ENCODE assay signal across 1 cellular context in the genomic region with DNA sequence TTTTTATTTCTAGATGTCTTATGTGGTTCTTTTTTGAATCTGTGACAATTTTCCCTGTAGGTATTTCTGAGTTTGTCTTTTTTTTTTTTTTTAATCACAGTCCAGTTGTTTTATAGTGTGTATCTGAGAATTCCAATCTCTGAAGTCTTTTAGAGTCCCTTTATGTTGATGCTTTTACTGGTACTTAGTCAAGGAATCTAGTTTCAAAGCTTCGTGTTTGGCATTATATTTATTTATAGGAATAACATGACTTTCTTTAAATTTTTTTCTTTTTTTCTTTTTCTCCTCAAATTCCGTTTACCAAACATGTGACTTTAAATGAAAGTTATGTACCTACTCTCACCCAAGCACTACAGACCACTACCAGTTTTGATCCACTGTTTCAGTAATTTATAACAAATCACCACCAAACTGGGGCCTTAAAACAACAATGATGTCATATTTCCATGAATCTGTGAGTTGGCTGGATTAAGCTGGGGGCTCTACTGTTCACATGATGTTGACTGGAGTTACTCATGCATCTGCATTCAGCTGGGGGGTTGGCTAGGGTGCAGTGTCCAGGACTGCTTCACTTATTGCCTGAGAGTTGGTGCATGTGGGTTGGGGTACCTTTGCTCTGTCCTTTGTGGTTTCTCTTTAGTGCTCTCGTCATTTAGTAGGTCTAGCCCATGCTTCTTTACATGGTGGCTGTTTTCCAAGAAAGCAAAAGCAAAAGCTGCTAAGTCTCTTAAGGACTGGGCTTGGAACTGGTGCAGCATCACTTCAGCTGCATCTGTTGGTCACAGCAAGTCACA.
TF ChIP-seq lines count a peak whose summit lies in the region.

No MANE protein-coding gene starts in this region.

TF ChIP-seq in GM12878, 131 proteins besides CTCF, POLR2A, EP300 and RAD21 (continued from another document):
- TF ChIP-seq KDM1A (IDR thresholded peaks at IDR 0.05; ENCODE audit: borderline replicate concordance): no peak
- no peak for TF ChIP-seq MYC (IDR thresholded peaks at IDR 0.05; ENCODE audit: insufficient read depth, insufficient read length, insufficient replicate concordance, low read length, severe bottlenecking)
- TF ChIP-seq, protein P1, sequence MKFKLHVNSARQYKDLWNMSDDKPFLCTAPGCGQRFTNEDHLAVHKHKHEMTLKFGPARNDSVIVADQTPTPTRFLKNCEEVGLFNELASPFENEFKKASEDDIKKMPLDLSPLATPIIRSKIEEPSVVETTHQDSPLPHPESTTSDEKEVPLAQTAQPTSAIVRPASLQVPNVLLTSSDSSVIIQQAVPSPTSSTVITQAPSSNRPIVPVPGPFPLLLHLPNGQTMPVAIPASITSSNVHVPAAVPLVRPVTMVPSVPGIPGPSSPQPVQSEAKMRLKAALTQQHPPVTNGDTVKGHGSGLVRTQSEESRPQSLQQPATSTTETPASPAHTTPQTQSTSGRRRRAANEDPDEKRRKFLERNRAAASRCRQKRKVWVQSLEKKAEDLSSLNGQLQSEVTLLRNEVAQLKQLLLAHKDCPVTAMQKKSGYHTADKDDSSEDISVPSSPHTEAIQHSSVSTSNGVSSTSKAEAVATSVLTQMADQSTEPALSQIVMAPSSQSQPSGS (IDR thresholded peaks at IDR 0.05; ENCODE audit: low read length): no peak
- no peak for TF ChIP-seq LARP7 (IDR thresholded peaks at IDR 0.05)
- no peak for TF ChIP-seq CREM (IDR thresholded peaks at IDR 0.05; ENCODE audit: low read depth)
- no peak for TF ChIP-seq SREBF1 (IDR thresholded peaks at IDR 0.05; ENCODE audit: low read length)
- no peak for TF ChIP-seq ZNF24 (IDR thresholded peaks at IDR 0.05)
- TF ChIP-seq, protein P2, sequence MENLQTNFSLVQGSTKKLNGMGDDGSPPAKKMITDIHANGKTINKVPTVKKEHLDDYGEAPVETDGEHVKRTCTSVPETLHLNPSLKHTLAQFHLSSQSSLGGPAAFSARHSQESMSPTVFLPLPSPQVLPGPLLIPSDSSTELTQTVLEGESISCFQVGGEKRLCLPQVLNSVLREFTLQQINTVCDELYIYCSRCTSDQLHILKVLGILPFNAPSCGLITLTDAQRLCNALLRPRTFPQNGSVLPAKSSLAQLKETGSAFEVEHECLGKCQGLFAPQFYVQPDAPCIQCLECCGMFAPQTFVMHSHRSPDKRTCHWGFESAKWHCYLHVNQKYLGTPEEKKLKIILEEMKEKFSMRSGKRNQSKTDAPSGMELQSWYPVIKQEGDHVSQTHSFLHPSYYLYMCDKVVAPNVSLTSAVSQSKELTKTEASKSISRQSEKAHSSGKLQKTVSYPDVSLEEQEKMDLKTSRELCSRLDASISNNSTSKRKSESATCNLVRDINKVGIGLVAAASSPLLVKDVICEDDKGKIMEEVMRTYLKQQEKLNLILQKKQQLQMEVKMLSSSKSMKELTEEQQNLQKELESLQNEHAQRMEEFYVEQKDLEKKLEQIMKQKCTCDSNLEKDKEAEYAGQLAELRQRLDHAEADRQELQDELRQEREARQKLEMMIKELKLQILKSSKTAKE (IDR thresholded peaks at IDR 0.05; ENCODE audit: low read depth, poor library complexity, severe bottlenecking): no peak
- TF ChIP-seq, protein P3, sequence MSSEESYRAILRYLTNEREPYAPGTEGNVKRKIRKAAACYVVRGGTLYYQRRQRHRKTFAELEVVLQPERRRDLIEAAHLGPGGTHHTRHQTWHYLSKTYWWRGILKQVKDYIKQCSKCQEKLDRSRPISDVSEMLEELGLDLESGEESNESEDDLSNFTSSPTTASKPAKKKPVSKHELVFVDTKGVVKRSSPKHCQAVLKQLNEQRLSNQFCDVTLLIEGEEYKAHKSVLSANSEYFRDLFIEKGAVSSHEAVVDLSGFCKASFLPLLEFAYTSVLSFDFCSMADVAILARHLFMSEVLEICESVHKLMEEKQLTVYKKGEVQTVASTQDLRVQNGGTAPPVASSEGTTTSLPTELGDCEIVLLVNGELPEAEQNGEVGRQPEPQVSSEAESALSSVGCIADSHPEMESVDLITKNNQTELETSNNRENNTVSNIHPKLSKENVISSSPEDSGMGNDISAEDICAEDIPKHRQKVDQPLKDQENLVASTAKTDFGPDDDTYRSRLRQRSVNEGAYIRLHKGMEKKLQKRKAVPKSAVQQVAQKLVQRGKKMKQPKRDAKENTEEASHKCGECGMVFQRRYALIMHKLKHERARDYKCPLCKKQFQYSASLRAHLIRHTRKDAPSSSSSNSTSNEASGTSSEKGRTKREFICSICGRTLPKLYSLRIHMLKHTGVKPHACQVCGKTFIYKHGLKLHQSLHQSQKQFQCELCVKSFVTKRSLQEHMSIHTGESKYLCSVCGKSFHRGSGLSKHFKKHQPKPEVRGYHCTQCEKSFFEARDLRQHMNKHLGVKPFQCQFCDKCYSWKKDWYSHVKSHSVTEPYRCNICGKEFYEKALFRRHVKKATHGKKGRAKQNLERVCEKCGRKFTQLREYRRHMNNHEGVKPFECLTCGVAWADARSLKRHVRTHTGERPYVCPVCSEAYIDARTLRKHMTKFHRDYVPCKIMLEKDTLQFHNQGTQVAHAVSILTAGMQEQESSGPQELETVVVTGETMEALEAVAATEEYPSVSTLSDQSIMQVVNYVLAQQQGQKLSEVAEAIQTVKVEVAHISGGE (CRISPR knock-in tag; IDR thresholded peaks at IDR 0.05): no peak
- TF ChIP-seq, protein P4, sequence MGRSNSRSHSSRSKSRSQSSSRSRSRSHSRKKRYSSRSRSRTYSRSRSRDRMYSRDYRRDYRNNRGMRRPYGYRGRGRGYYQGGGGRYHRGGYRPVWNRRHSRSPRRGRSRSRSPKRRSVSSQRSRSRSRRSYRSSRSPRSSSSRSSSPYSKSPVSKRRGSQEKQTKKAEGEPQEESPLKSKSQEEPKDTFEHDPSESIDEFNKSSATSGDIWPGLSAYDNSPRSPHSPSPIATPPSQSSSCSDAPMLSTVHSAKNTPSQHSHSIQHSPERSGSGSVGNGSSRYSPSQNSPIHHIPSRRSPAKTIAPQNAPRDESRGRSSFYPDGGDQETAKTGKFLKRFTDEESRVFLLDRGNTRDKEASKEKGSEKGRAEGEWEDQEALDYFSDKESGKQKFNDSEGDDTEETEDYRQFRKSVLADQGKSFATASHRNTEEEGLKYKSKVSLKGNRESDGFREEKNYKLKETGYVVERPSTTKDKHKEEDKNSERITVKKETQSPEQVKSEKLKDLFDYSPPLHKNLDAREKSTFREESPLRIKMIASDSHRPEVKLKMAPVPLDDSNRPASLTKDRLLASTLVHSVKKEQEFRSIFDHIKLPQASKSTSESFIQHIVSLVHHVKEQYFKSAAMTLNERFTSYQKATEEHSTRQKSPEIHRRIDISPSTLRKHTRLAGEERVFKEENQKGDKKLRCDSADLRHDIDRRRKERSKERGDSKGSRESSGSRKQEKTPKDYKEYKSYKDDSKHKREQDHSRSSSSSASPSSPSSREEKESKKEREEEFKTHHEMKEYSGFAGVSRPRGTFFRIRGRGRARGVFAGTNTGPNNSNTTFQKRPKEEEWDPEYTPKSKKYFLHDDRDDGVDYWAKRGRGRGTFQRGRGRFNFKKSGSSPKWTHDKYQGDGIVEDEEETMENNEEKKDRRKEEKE (IDR thresholded peaks at IDR 0.05): no peak
- no peak for TF ChIP-seq RB1 (IDR thresholded peaks at IDR 0.05; ENCODE audit: borderline replicate concordance)
